ENCODE assay signal across 8 cellular contexts in genomic region chrX:153669174-153669890, GRCh38. TPM values are rescaled to one million over a fixed set of nuclear protein-coding genes. Genes with fewer than 3 reads are reported as not detected.
DNase-seq lines count a peak whose midpoint lies in the region; ATAC-seq and TF ChIP-seq lines count a peak whose summit lies in the region.

No MANE protein-coding gene starts in this region.

- POLR2A ChIA-PET in A673 (lab: Charles Lee; ENCODE audit: low non-redundant PET) = no interaction called here

- ATAC-seq in HG03139 (IDR thresholded peaks at IDR 0.05; ENCODE audit: unreplicated experiment) = no peak
- no peak for ATAC-seq in HG03378 (IDR thresholded peaks at IDR 0.05; ENCODE audit: unreplicated experiment)

- H4K20me1 ChIP-seq in fibroblast of lung (ENCODE audit: control insufficient read depth, extremely low read depth, insufficient read depth, low read length) = no peaks in the 10 kb centered on the region

- H3K4me3 ChIP-seq in A673 (ENCODE audit: low read depth, low read length, poor library complexity, severe bottlenecking) = no peak overlapping the region
- no peak overlapping the region for H3K4me3 ChIP-seq in fibroblast of lung (replicated peaks in 1 of 4; ENCODE audit: control extremely low read depth in 1 of 4, insufficient read depth in 1 of 4, low read depth in 3 of 4, low read length in 4 of 4)

- no TSS peak for BruUV-seq in A673 (replicated peaks; lab: Mats Ljungman, UMichigan)

- H3K4me2 ChIP-seq in fibroblast of lung (ENCODE audit: extremely low read depth, insufficient read depth, low read length) = no peak overlapping the region

- H3K27me3 ChIP-seq in A673 (replicated peaks; ENCODE audit: insufficient read depth, low read depth, low read length, poor library complexity) = no peaks in the 10 kb centered on the region
- H3K27me3 ChIP-seq in fibroblast of lung (ENCODE audit: control insufficient read depth, insufficient read depth, low read length) = no peaks in the 10 kb centered on the region

- TF ChIP-seq CTCF in A673 (conservative IDR thresholded peaks at IDR 0.05; ENCODE audit: low read depth, low read length) = peak; percentile 88
- peak; percentile 49 to 56 for TF ChIP-seq CTCF in fibroblast of lung (conservative IDR thresholded peaks at IDR 0.05 in 1 of 2, IDR thresholded peaks at IDR 0.05 in 1 of 2; ENCODE audit: low read depth in 1 of 2, low read length in 2 of 2)

- H2AFZ ChIP-seq in fibroblast of lung (ENCODE audit: low read length) = no peak overlapping the region

- H3K36me3 ChIP-seq in A673 (ENCODE audit: insufficient read depth, low read length, poor library complexity, severe bottlenecking) = no peaks in the 10 kb centered on the region
- H3K36me3 ChIP-seq in fibroblast of lung (ENCODE audit: control insufficient read depth, insufficient read depth, low read length) = no peaks in the 10 kb centered on the region

- no peaks in the 10 kb centered on the region for H3K4me1 ChIP-seq in A673 (ENCODE audit: insufficient read depth, low read length, poor library complexity, severe bottlenecking)
- H3K4me1 ChIP-seq in fibroblast of lung (ENCODE audit: control insufficient read depth, extremely low read depth, insufficient read depth, low read length) = no peaks in the 10 kb centered on the region

- no peak overlapping the region for H3K9ac ChIP-seq in fibroblast of lung (ENCODE audit: insufficient read depth, low read length)

- H3K27ac ChIP-seq in A673 (ENCODE audit: low read depth, low read length, poor library complexity, severe bottlenecking) (no peak overlapping the region), fibroblast of lung (ENCODE audit: insufficient read depth, low read length) (no peak overlapping the region)

- DNase-seq in A673 (ENCODE audit: low spot score) (peak; percentile 43), GM19238 (ENCODE audit: insufficient read length, low spot score) (peak; percentile 55), fibroblast of lung (ENCODE audit: low read depth in 2 of 2) (no peak), retina (peak; percentile 59), NK-92 (lab: John Stamatoyannopoulos, UW; ENCODE audit: unreplicated experiment) (no peak)
- DNase-seq in activated CD4-positive, alpha-beta T cell treated with anti-CD3 and anti-CD28 coated beads for 4 hours = peak; percentile 40 to 45

- CTCF ChIA-PET in A673 (lab: Charles Lee) = interaction anchor here (0.6 to 2.1 kb wide), 7 partner anchors 26 to 320 kb away, joined by 3 to 17 read pairs (median 3); no protein-coding TSS in a partner anchor

- H3K9me3 ChIP-seq in A673 (ENCODE audit: low read depth, low read length, poor library complexity, severe bottlenecking) = no peaks in the 10 kb centered on the region
- no peaks in the 10 kb centered on the region for H3K9me3 ChIP-seq in fibroblast of lung (ENCODE audit: control insufficient read depth, insufficient read depth, low read depth, low read length)

- no peaks in the 10 kb centered on the region for H3K79me2 ChIP-seq in fibroblast of lung (ENCODE audit: control insufficient read depth, insufficient read depth, low read length)

- intact Hi-C loops in A673 (cut with micrococcal nuclease; ENCODE audit: unreplicated experiment) = loop anchor here (2.0 to 10.0 kb wide), 3 partner anchors 115 to 712 kb away; no protein-coding TSS in a partner anchor

RNA-seq across cellular contexts. Expression of gene PNCK, which starts 4.3 kb away (rescaled TPM):
- total RNA-seq in A673 (2021) (0.52 and 0.60 TPM in 2 replicates), fibroblast of lung (0.26 and 0.33 TPM in 2 replicates)
- polyA plus RNA-seq in fibroblast of lung = 0.08 TPM in 1 of 2 replicates, not detected in the other
- polyA plus RNA-seq in fibroblast of lung (2012) = 0.10 TPM in 1 of 2 replicates, not detected in the other
- not detected in 2 replicates for polyA minus RNA-seq in fibroblast of lung (ENCODE audit: low replicate concordance)

RNA-seq across cellular contexts. Expression of gene SLC6A8, which starts 18.4 kb away (rescaled TPM):
- total RNA-seq in A673 (2021) (41.4 and 49.8 TPM in 2 replicates), fibroblast of lung (9.8 and 11.1 TPM in 2 replicates)
- polyA plus RNA-seq in fibroblast of lung = 7.7 and 13.2 TPM in 2 replicates
- polyA plus RNA-seq in fibroblast of lung (2012) = 12.5 and 24.0 TPM in 2 replicates
- polyA minus RNA-seq in fibroblast of lung (ENCODE audit: low replicate concordance) = 44.6 and 70.2 TPM in 2 replicates

RNA-seq across cellular contexts. Expression of gene DUSP9, which starts 22.3 kb away (rescaled TPM):
- total RNA-seq in A673 (2021) (0.92 and 1.4 TPM in 2 replicates), fibroblast of lung (under 0.01 TPM in 1 of 2 replicates, not detected in the other)
- polyA plus RNA-seq in fibroblast of lung = not detected in 2 replicates
- not detected in 2 replicates for polyA plus RNA-seq in fibroblast of lung (2012)
- not detected in 2 replicates for polyA minus RNA-seq in fibroblast of lung (ENCODE audit: low replicate concordance)

RNA-seq across cellular contexts. Expression of gene BCAP31, which starts 54.9 kb away (rescaled TPM):
- 219 and 235 TPM in 2 replicates for total RNA-seq in A673 (2021)
- 94.8 and 133 TPM in 2 replicates for total RNA-seq in fibroblast of lung
- polyA plus RNA-seq in fibroblast of lung = 94.0 and 114 TPM in 2 replicates
- 138 and 160 TPM in 2 replicates for polyA plus RNA-seq in fibroblast of lung (2012)
- 160 and 202 TPM in 2 replicates for polyA minus RNA-seq in fibroblast of lung (ENCODE audit: low replicate concordance)

RNA-seq across cellular contexts. Expression of gene ABCD1, which starts 55.3 kb away (rescaled TPM):
- total RNA-seq in A673 (2021) = 7.8 and 8.0 TPM in 2 replicates
- total RNA-seq in fibroblast of lung = 6.9 and 12.7 TPM in 2 replicates
- polyA plus RNA-seq in fibroblast of lung = 4.0 and 4.6 TPM in 2 replicates
- 10.7 and 14.4 TPM in 2 replicates for polyA plus RNA-seq in fibroblast of lung (2012)
- 12.1 and 13.0 TPM in 2 replicates for polyA minus RNA-seq in fibroblast of lung (ENCODE audit: low replicate concordance)

Comparison
In these comparisons a context has a peak if more than half of its experiments do, and no peak if none do; other contexts are left out.
1. DNase-seq: peak in A673 (single experiment), GM19238 (single experiment), activated CD4-positive, alpha-beta T cell treated with anti-CD3 and anti-CD28 coated beads for 4 hours (2 of 2) and retina (single experiment); none in fibroblast of lung (0 of 2) and NK-92 (single experiment).